16 cellular contexts compared by ENCODE assay signal in the genomic region with DNA sequence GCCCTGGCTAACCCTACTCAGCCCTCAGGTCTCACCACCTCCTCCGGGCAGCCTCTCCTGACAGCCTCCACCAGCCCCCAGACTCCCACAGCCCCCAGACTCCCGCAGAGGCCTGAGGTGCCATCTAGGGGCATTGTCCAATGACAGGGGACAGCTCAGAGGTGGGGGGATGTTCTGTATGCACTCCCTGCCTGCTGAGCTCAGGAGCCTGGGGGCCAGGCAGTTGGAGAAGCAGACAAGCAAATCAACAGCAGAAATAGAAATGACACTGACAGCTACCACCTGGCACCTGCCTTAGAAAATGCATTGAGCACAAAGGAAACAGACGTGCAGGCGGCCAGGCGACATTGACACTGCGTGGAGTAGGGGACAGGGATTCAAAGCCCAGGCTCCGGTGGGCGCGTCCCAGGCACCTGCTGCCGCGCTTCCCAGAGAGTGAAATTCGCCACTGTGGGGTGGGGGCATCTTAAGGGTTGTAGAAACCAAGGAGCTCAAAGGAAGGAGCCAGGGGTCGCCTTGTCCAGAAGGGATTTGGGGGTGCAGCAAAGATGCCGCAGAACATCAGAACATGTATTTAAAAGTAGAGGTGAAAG. TPM values are rescaled to one million over a fixed set of nuclear protein-coding genes. Genes with fewer than 3 reads are reported as not detected.
DNase-seq lines count a peak whose midpoint lies in the region; ATAC-seq and TF ChIP-seq lines count a peak whose summit lies in the region.
"Had no signal": no experiment of that assay in that cellular context is flagged by ENCODE, and none has a peak within 500 bp of the region (broad histone marks: within the 10 kb centered on the region; RNA-seq: fewer than 3 reads in every experiment).

No MANE protein-coding gene starts in this region.

- no peaks in the 10 kb centered on the region for H3K9me3 Mint-ChIP-seq in nephron
- H3K9me3 Mint-ChIP-seq: H9, immature natural killer cell had no signal

- no peak for TF ChIP-seq POLR2A in adrenal gland (IDR thresholded peaks at IDR 0.05)

- no peaks in the 10 kb centered on the region for H3K36me3 ChIP-seq in adrenal gland (replicated peaks in 1 of 2)
- no peaks in the 10 kb centered on the region for H3K36me3 ChIP-seq in brain microvascular endothelial cell (replicated peaks)
- H3K36me3 ChIP-seq: tibial artery had no signal

- no peak for ATAC-seq in HG02798 (IDR thresholded peaks at IDR 0.05; ENCODE audit: poor library complexity, unreplicated experiment)
- no peak for ATAC-seq in HG03139 (IDR thresholded peaks at IDR 0.05; ENCODE audit: unreplicated experiment)

- 91 to 94% (median 92%) methylated on average over 14 of the region's 14 CpGs for WGBS in adrenal gland, 4 donors

- H3K4me3 ChIP-seq in adrenal gland, result no peak overlapping the region
- H3K4me3 ChIP-seq in brain microvascular endothelial cell (ENCODE audit: low read depth, low read length), result no peak overlapping the region
- H3K4me3 ChIP-seq: tibial artery had no signal

- peak overlapping the region in 4 of 5 donors; percentile 81 to 94 (median 87) for H3K27ac ChIP-seq in adrenal gland
- no peak overlapping the region for H3K27ac ChIP-seq in brain microvascular endothelial cell
- H3K27ac ChIP-seq: C4-2B, tibial artery had no signal

- H3K27me3 ChIP-seq in adrenal gland (no peaks in the 10 kb centered on the region), brain microvascular endothelial cell (replicated peaks) (no peaks in the 10 kb centered on the region)
- H3K27me3 ChIP-seq: tibial artery had no signal

- peaks cover 63 to 75% of the 10 kb centered on the region in 2 donors for H3K4me1 ChIP-seq in adrenal gland (replicated peaks in 1 of 2)

- peak overlapping the region in 2 of 3 experiments; percentile 44 for H3K27ac Mint-ChIP-seq in nephron
- H3K27ac Mint-ChIP-seq: H9 had no signal

- H3K4me3 Mint-ChIP-seq in nephron, result no peak overlapping the region
- H3K4me3 Mint-ChIP-seq: H9, immature natural killer cell had no signal

- H3K36me3 Mint-ChIP-seq in nephron (ENCODE audit: low read depth), result no peaks in the 10 kb centered on the region
- H3K36me3 Mint-ChIP-seq: immature natural killer cell had no signal

- peaks cover 13% of the 10 kb centered on the region for H3K27me3 Mint-ChIP-seq in nephron (ENCODE audit: low read depth)

- TF ChIP-seq CTCF in adrenal gland (IDR thresholded peaks at IDR 0.05), result no peak
- TF ChIP-seq CTCF in nephron (IDR thresholded peaks at IDR 0.05; ENCODE audit: unreplicated experiment in 3 of 3), result no peak
- TF ChIP-seq CTCF in brain microvascular endothelial cell (IDR thresholded peaks at IDR 0.05; ENCODE audit: low read depth, low read length, missing control alignments), result no peak

- intact Hi-C loops in adrenal gland (cut with DNase I), result loop anchor here in 1 of 2 donors (10.0 kb wide), 1 partner anchor 315 kb away; no protein-coding TSS in a partner anchor

- H3K9me3 ChIP-seq in adrenal gland (replicated peaks in 1 of 3), result no peaks in the 10 kb centered on the region
- H3K9me3 ChIP-seq: tibial artery had no signal

- in situ Hi-C loops in brain microvascular endothelial cell (cut with HindIII; ENCODE audit: low pct_ligation_motif_present, low sequenced_read_pairs), result no loop called here

- H3K4me1 Mint-ChIP-seq in nephron, result peaks cover 44% of the 10 kb centered on the region

- DNase-seq in DMS53 (lab: John Stamatoyannopoulos, UW) (peak; percentile 14), DMS53 treated with DMSO at 0.1 percent for 48 hours (lab: John Stamatoyannopoulos, UW; ENCODE audit: unreplicated experiment) (no peak), NCI-H146 (lab: John Stamatoyannopoulos, UW) (peak; percentile 92), adrenal gland (peak in 1 of 7 donors; percentile 19), brain microvascular endothelial cell (no peak)
- DNase-seq: activated CD4-positive, alpha-beta T cell treated with anti-CD3 and anti-CD28 coated beads, Interleukin-2, amount 50 U/mL, for 48 hours; dermis blood vessel endothelial cell; H9; immature natural killer cell; midbrain; OCI-M1; tibial artery had no signal

RNA-seq across cellular contexts. Expression of a gene that starts 22.5 kb away (rescaled TPM):
- under 1 TPM in 3 of 8 donors, not detected in 5; 0.07 to 0.24 (median 0.13) TPM for total RNA-seq in adrenal gland
- under 1 TPM in 1 of 3 donors, not detected in 2; 0.16 TPM for polyA plus RNA-seq in adrenal gland
- total RNA-seq: dermis blood vessel endothelial cell had no signal
- polyA plus RNA-seq: immature natural killer cell had no signal

Comparison
In these comparisons a context has a peak if more than half of its experiments do, and no peak if none do; other contexts are left out.
1. DNase-seq: peak in DMS53 (single experiment) and NCI-H146 (single experiment); none in DMS53 treated with DMSO at 0.1 percent for 48 hours (single experiment) and brain microvascular endothelial cell (single experiment).